ENCODE assay signal across 17 cellular contexts in genomic region chr4:151095142-151095541, GRCh38.
"Had no signal": no experiment of that assay in that cellular context is flagged by ENCODE, and none has a peak within 500 bp of the region (broad histone marks: within the 10 kb centered on the region; RNA-seq: fewer than 3 reads in every experiment).

No MANE protein-coding gene starts in this region.

- ATAC-seq: naive thymus-derived CD8-positive, alpha-beta T cell; right cardiac atrium; stimulated activated naive CD8-positive, alpha-beta T cell treated with anti-CD3 and anti-CD28 coated beads, Interleukin-15, Interleukin-2, amounts not matched to agents 100 U/mL and 50 U/mL, for 24 hours had no signal

- H3K27me3 ChIP-seq: esophagus squamous epithelium, ovary, suprapubic skin, tibial artery had no signal

- H3K27ac ChIP-seq: esophagus squamous epithelium, ovary, suprapubic skin, tibial artery had no signal

- FAIRE-seq: islet of Langerhans had no signal

- H3K9me3 ChIP-seq: esophagus squamous epithelium, ovary, suprapubic skin, tibial artery had no signal

- H3K4me3 Mint-ChIP-seq: central memory CD8-positive, alpha-beta T cell; naive thymus-derived CD8-positive, alpha-beta T cell had no signal

- H3K36me3 ChIP-seq: esophagus squamous epithelium, ovary, suprapubic skin, tibial artery had no signal

- H3K9me3 Mint-ChIP-seq: central memory CD8-positive, alpha-beta T cell had no signal

- H3K4me2 ChIP-seq: smooth muscle cell had no signal

- DNase-seq: cortex of kidney; effector memory CD4-positive, alpha-beta T cell; esophagus squamous epithelium; foreskin fibroblast; head of caudate nucleus; hippocampal formation; kidney glomerular epithelial cell; naive thymus-derived CD8-positive, alpha-beta T cell; ovary; right cardiac atrium; stimulated activated CD4-positive, alpha-beta T cell treated with anti-CD3 and anti-CD28 coated beads, Interleukin-2, amount 100 ng/mL, for 48 hours; stimulated activated naive CD8-positive, alpha-beta T cell treated with anti-CD3 and anti-CD28 coated beads, Interleukin-15, Interleukin-2, amounts not matched to agents 100 U/mL and 50 U/mL, for 24 hours; tibial artery had no signal

- H3K4me3 ChIP-seq: esophagus squamous epithelium, ovary, smooth muscle cell, suprapubic skin, tibial artery had no signal
